In the genomic region with DNA sequence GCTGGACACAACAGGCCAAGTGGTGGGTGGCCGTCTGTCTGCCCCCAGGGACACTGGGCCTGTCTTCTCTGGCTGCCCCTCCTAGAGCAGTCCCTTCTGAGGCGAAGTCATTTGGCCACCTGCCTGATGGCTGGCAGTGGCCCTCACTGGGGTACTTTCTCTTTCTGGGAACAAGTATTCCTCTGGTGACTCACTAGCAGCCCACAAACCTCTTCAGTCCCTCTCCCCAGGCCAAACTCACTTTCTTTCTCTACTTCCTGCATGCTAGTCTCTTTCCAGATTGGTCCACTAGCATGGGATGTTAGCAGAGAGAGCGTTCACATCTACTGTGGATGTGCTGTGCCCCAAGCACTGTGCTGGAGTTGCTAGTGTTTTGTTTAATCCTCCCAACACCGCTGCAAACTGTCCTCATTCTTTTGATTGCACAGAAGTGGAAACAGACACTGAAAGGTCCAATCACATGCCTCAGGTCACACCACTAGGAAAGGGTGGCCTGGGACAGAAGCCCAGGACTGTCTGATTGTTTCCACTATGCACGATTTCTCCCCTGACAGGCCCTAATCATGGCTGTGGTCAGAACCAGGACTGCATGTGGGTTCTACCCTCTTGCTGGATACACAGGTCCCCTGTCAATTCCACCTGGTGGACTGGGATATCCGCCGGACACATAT, we compare ENCODE assay signal across 13 cellular contexts. TPM values are rescaled to one million over a fixed set of nuclear protein-coding genes. Genes with fewer than 3 reads are reported as not detected.
DNase-seq lines count a peak whose midpoint lies in the region; ATAC-seq, FAIRE-seq and TF ChIP-seq lines count a peak whose summit lies in the region.
"Had no signal": no experiment of that assay in that cellular context is flagged by ENCODE, and none has a peak within 500 bp of the region (broad histone marks: within the 10 kb centered on the region; RNA-seq: fewer than 3 reads in every experiment).

No MANE protein-coding gene starts in this region.

- no peak for TF ChIP-seq CTCF in bronchial epithelial cell (IDR thresholded peaks at IDR 0.05; ENCODE audit: insufficient read depth, low read length, severe bottlenecking)
- TF ChIP-seq CTCF in Calu3 (IDR thresholded peaks at IDR 0.05; ENCODE audit: unreplicated experiment), result no peak

- ATAC-seq in HG03280 (IDR thresholded peaks at IDR 0.05; ENCODE audit: unreplicated experiment), result no peak
- ATAC-seq: HCT116; stimulated activated naive B cell treated with anti-CD40 and anti-IgM and Interleukin-4, amounts not matched to agents 10 μg/mL and 1 μg/mL and 100 μg/mL, for 72 hours had no signal

- H3K36me3 Mint-ChIP-seq in Calu3 (ENCODE audit: insufficient read depth, unreplicated experiment), result peaks cover 5% of the 10 kb centered on the region

- peaks cover 39% of the 10 kb centered on the region for H3K4me1 Mint-ChIP-seq in Calu3 (ENCODE audit: low read depth, unreplicated experiment)

- FAIRE-seq in bronchial epithelial cell (lab: Jason Lieb, UNC), result peak; percentile 40
- FAIRE-seq in urothelium cell line (lab: Jason Lieb, UNC), result peak; percentile 50

- no TSS peak for BruUV-seq in Calu3 (replicated peaks; lab: Mats Ljungman, UMichigan)

- peaks cover 22% of the 10 kb centered on the region for H3K27me3 Mint-ChIP-seq in Calu3 (ENCODE audit: unreplicated experiment)

- peaks cover 1% of the 10 kb centered on the region for H3K36me3 ChIP-seq in bronchial epithelial cell (ENCODE audit: control insufficient read depth, insufficient read depth, low read length)

- no peaks in the 10 kb centered on the region for H3K9me3 Mint-ChIP-seq in Calu3 (ENCODE audit: low read depth, unreplicated experiment)
- H3K9me3 Mint-ChIP-seq: activated naive CD4-positive, alpha-beta T cell treated with anti-CD3 and anti-CD28 coated beads, Interleukin-2, amount 50 U/mL, for 72 hours had no signal

- no peaks in the 10 kb centered on the region for H3K27me3 ChIP-seq in bronchial epithelial cell (ENCODE audit: control insufficient read depth, insufficient read depth, low read length)

- no peak overlapping the region for H3K4me3 Mint-ChIP-seq in Calu3 (ENCODE audit: low read depth, unreplicated experiment)
- H3K4me3 Mint-ChIP-seq: activated CD4-positive, alpha-beta T cell treated with anti-CD3 and anti-CD28 coated beads, Interleukin-2, amount 10 ng/mL, durations not matched to agents 7 days and 5 days; stimulated activated naive B cell treated with anti-CD40 and anti-IgM and Interleukin-4, amounts not matched to agents 10 μg/mL and 1 μg/mL and 100 μg/mL, for 72 hours had no signal

- no peak overlapping the region for H3K4me3 ChIP-seq in bronchial epithelial cell (ENCODE audit: low read depth, low read length)

- intact Hi-C loops in Calu3 (cut with micrococcal nuclease; ENCODE audit: unreplicated experiment), result no loop called here

- CTCF ChIA-PET in Calu3 (lab: Charles Lee), result no interaction called here

- DNase-seq in M059J (ENCODE audit: low read depth) (peak; percentile 88), bronchial epithelial cell (ENCODE audit: low read depth) (no peak), kidney tubule cell (ENCODE audit: low spot score) (peak; percentile 69), urothelium cell line (ENCODE audit: low spot score) (peak; percentile 64), Calu3 (no peak)
- DNase-seq in central memory CD4-positive, alpha-beta T cell, result no peak
- DNase-seq: activated CD4-positive, alpha-beta T cell treated with anti-CD3 and anti-CD28 coated beads, Interleukin-2, amount 10 ng/mL, durations not matched to agents 7 days and 5 days; midbrain; SHP77 treated with DMSO at 0.1 percent for 48 hours; stimulated activated naive B cell treated with anti-CD40 and anti-IgM and Interleukin-4, amounts not matched to agents 10 μg/mL and 1 μg/mL and 100 μg/mL, for 72 hours had no signal

- H3K27ac Mint-ChIP-seq in Calu3 (ENCODE audit: unreplicated experiment), result no peak overlapping the region
- H3K27ac Mint-ChIP-seq: activated CD4-positive, alpha-beta T cell treated with anti-CD3 and anti-CD28 coated beads, Interleukin-2, amount 10 ng/mL, durations not matched to agents 7 days and 5 days; activated naive CD4-positive, alpha-beta T cell treated with anti-CD3 and anti-CD28 coated beads, Interleukin-2, amount 50 U/mL, for 72 hours; stimulated activated naive B cell treated with anti-CD40 and anti-IgM and Interleukin-4, amounts not matched to agents 10 μg/mL and 1 μg/mL and 100 μg/mL, for 72 hours had no signal

RNA-seq across cellular contexts. Expression of a gene that starts 5.2 kb away (rescaled TPM):
- total RNA-seq in M059J (2014; rRNA removed; shearing (Covaris generic)), result 0.27 and 0.81 TPM in 2 replicates
- total RNA-seq in bronchial epithelial cell, result under 0.01 and 2.7 TPM in 2 replicates
- total RNA-seq in Calu3 (2022), result 1.4 and 3.2 TPM in 2 replicates

Comparison
In these comparisons a context has a peak if more than half of its experiments do, and no peak if none do; other contexts are left out.
1. DNase-seq: peak in M059J (single experiment), kidney tubule cell (single experiment) and urothelium cell line (single experiment); none in bronchial epithelial cell (single experiment), central memory CD4-positive, alpha-beta T cell (single experiment) and Calu3 (single experiment).